In the genomic region with DNA sequence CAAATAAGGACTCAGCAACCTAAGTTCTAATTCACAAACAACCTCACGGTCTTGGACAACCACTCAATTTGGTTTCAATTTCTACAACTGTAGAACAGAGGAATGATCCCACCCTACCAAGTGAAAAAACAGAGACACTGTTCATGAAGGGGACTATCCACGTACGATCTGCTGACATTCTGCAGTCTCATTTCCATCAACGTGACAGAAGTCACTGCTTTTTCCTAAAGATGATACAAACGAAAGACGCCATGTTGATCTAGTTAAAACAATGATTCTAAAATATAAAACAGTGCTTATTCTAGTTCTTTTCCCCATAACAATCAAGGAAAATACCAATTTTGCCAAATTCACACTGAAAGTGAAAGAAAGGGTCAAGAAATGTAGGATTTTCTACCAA, we compare ENCODE assay signal across 10 cellular contexts. TPM values are rescaled to one million over a fixed set of nuclear protein-coding genes. Genes with fewer than 3 reads are reported as not detected.
DNase-seq lines count a peak whose midpoint lies in the region; TF ChIP-seq lines count a peak whose summit lies in the region.
"Had no signal": no experiment of that assay in that cellular context is flagged by ENCODE, and none has a peak within 500 bp of the region (broad histone marks: within the 10 kb centered on the region; RNA-seq: fewer than 3 reads in every experiment).

No MANE protein-coding gene starts in this region.

- WGBS in stomach, 5 donors, result 70 to 94% (median 86%) methylated on average over 6 of the region's 6 CpGs

- peak overlapping the region; percentile 56 for H3K4me3 Mint-ChIP-seq in T-helper 2 cell treated with Interferon-gamma antibody and Interleukin-4, amounts not matched to agents 5 μg/mL and 100 μg/mL, for 36 hours
- peak overlapping the region; percentile 6 for H3K4me3 Mint-ChIP-seq in activated CD4-positive, alpha-beta memory T cell treated with anti-CD3 and anti-CD28 coated beads for 36 hours

- no peaks in the 10 kb centered on the region for H3K9me3 ChIP-seq in stomach

- no peak for DNase-seq in T-helper 2 cell treated with Interferon-gamma antibody and Interleukin-4, amounts not matched to agents 5 μg/mL and 100 μg/mL, for 36 hours (ENCODE audit: low spot score)
- no peak for DNase-seq in T-helper 2 cell
- DNase-seq in activated CD4-positive, alpha-beta memory T cell treated with anti-CD3 and anti-CD28 coated beads for 36 hours, result no peak
- DNase-seq in stomach, result no peak
- DNase-seq in effector CD8-positive, alpha-beta T cell (lab: John Stamatoyannopoulos, UW), result no peak
- DNase-seq in NOMO-1 (lab: John Stamatoyannopoulos, UW; ENCODE audit: unreplicated experiment in 2 of 2), result no peak
- no peak for DNase-seq in NCI-H526 treated with DMSO at 0.1 percent for 48 hours (lab: John Stamatoyannopoulos, UW)
- DNase-seq: amygdala, NCI-H1436 treated with DMSO at 0.1 percent for 48 hours had no signal

- no peaks in the 10 kb centered on the region for H3K27me3 Mint-ChIP-seq in T-helper 2 cell treated with Interferon-gamma antibody and Interleukin-4, amounts not matched to agents 5 μg/mL and 100 μg/mL, for 36 hours (ENCODE audit: low read depth)
- H3K27me3 Mint-ChIP-seq in activated CD4-positive, alpha-beta memory T cell treated with anti-CD3 and anti-CD28 coated beads for 36 hours, result no peaks in the 10 kb centered on the region

- TF ChIP-seq CTCF in stomach (IDR thresholded peaks at IDR 0.05), result no peak

- CTCF ChIA-PET in activated CD4-positive, alpha-beta memory T cell treated with anti-CD3 and anti-CD28 coated beads for 36 hours (lab: Charles Lee), result interaction anchor here (0.8 to 3.8 kb wide), 2 partner anchors 28 to 110 kb away, joined by 3 to 20 read pairs; no protein-coding TSS in a partner anchor

- H3K4me1 ChIP-seq in stomach, result peaks cover 32 to 92% (median 81%) of the 10 kb centered on the region in 4 donors

- TF ChIP-seq EP300 in stomach (IDR thresholded peaks at IDR 0.05), result no peak

- H3K27ac ChIP-seq in layer of hippocampus (ENCODE audit: low read depth, low read length), result peak overlapping the region; percentile 92
- peak overlapping the region in 4 of 5 donors; percentile 86 to 93 (median 90) for H3K27ac ChIP-seq in stomach

- H3K27ac Mint-ChIP-seq in T-helper 2 cell treated with Interferon-gamma antibody and Interleukin-4, amounts not matched to agents 5 μg/mL and 100 μg/mL, for 36 hours, result peak overlapping the region; percentile 71
- peak overlapping the region; percentile 42 for H3K27ac Mint-ChIP-seq in activated CD4-positive, alpha-beta memory T cell treated with anti-CD3 and anti-CD28 coated beads for 36 hours

- H3K4me1 Mint-ChIP-seq in T-helper 2 cell treated with Interferon-gamma antibody and Interleukin-4, amounts not matched to agents 5 μg/mL and 100 μg/mL, for 36 hours (ENCODE audit: low read depth), result peaks cover 74% of the 10 kb centered on the region
- peaks cover 76% of the 10 kb centered on the region for H3K4me1 Mint-ChIP-seq in activated CD4-positive, alpha-beta memory T cell treated with anti-CD3 and anti-CD28 coated beads for 36 hours (ENCODE audit: low read depth)

- no peaks in the 10 kb centered on the region for H3K27me3 ChIP-seq in layer of hippocampus (ENCODE audit: control insufficient read depth, insufficient read depth, low read length)
- H3K27me3 ChIP-seq in stomach, result no peaks in the 10 kb centered on the region

- H3K36me3 ChIP-seq in stomach, result peaks cover 0 to 7% (median 1%) of the 10 kb centered on the region in 4 donors

- H3K9me3 Mint-ChIP-seq in T-helper 2 cell treated with Interferon-gamma antibody and Interleukin-4, amounts not matched to agents 5 μg/mL and 100 μg/mL, for 36 hours, result no peaks in the 10 kb centered on the region
- H3K9me3 Mint-ChIP-seq in activated CD4-positive, alpha-beta memory T cell treated with anti-CD3 and anti-CD28 coated beads for 36 hours, result no peaks in the 10 kb centered on the region

- H3K4me3 ChIP-seq in stomach, result no peak overlapping the region

- H3K36me3 Mint-ChIP-seq in T-helper 2 cell treated with Interferon-gamma antibody and Interleukin-4, amounts not matched to agents 5 μg/mL and 100 μg/mL, for 36 hours (ENCODE audit: low read depth), result peaks cover 6% of the 10 kb centered on the region
- peaks cover 4% of the 10 kb centered on the region for H3K36me3 Mint-ChIP-seq in activated CD4-positive, alpha-beta memory T cell treated with anti-CD3 and anti-CD28 coated beads for 36 hours

- POLR2A ChIA-PET in activated CD4-positive, alpha-beta memory T cell treated with anti-CD3 and anti-CD28 coated beads for 36 hours (lab: Charles Lee), result no interaction called here

- intact Hi-C loops in activated CD4-positive, alpha-beta memory T cell treated with anti-CD3 and anti-CD28 coated beads for 36 hours (cut with micrococcal nuclease), result loop anchor here (5.0 kb wide), 1 partner anchor 359 kb away; the partner anchor contains the start of gene USP30
- intact Hi-C loops in stomach (cut with DNase I; ENCODE audit: low total_unique reads), result no loop called here

- no peak for TF ChIP-seq POLR2A in stomach (IDR thresholded peaks at IDR 0.05)

RNA-seq across cellular contexts. Expression of gene CORO1C, which starts 38.1 kb away (rescaled TPM):
- total RNA-seq in activated CD4-positive, alpha-beta memory T cell treated with anti-CD3 and anti-CD28 coated beads for 36 hours, result 10 to 100 TPM; 62.1 to 70.9 TPM
- total RNA-seq in stomach, result 100 to 1,000 TPM; 143 to 392 (median 188) TPM
- 10 to 100 TPM; 27.4 to 45.4 (median 44.1) TPM for polyA plus RNA-seq in stomach

RNA-seq across cellular contexts. Expression of gene SELPLG, which starts 59.5 kb away (rescaled TPM):
- 10 to 100 TPM; 56.8 to 60.1 TPM for total RNA-seq in activated CD4-positive, alpha-beta memory T cell treated with anti-CD3 and anti-CD28 coated beads for 36 hours
- 1 to 10 TPM; 1.2 to 6.1 (median 2.4) TPM for total RNA-seq in stomach
- 1 to 10 TPM; 1.7 to 4.1 (median 3.5) TPM for polyA plus RNA-seq in stomach

Comparison
In these comparisons a context has a peak if more than half of its experiments do, and no peak if none do; other contexts are left out.
1. RNA of gene SELPLG, which starts 59.5 kb away (total RNA-seq): 56.8 to 60.1 TPM in activated CD4-positive, alpha-beta memory T cell treated with anti-CD3 and anti-CD28 coated beads for 36 hours; 1.2 to 6.1 TPM in stomach; every median in the first group is over 4 times any median in the second.